ENCODE assay signal across 8 cellular contexts in genomic region chr2:217510790-217511291, GRCh38.
DNase-seq lines count a peak whose midpoint lies in the region; ATAC-seq and TF ChIP-seq lines count a peak whose summit lies in the region.

No MANE protein-coding gene starts in this region.

- H3K27ac ChIP-seq in SJSA1 (peak overlapping the region; percentile 27), spleen (peak overlapping the region in 2 of 8 donors; percentile 7 to 26)

- intact Hi-C loops in spleen (cut with DNase I; ENCODE audit: low total_unique reads): loop anchor here (5.0 kb wide), 1 partner anchor 814 kb away; the partner anchor contains the start of gene IGFBP5

- H3K4me3 ChIP-seq in BE2C (ENCODE audit: low read depth, low read length): peak overlapping the region; percentile 23
- H3K4me3 ChIP-seq in SJSA1: no peak overlapping the region
- no peak overlapping the region for H3K4me3 ChIP-seq in spleen

- 26 to 32% (median 30%) methylated on average over 9 of the region's 9 CpGs for WGBS in spleen, 5 donors

- H3K36me3 ChIP-seq in BE2C (no peaks in the 10 kb centered on the region), SJSA1 (no peaks in the 10 kb centered on the region), spleen (no peaks in the 10 kb centered on the region)

- H3K9me3 ChIP-seq in BE2C (no peaks in the 10 kb centered on the region), SJSA1 (replicated peaks) (no peaks in the 10 kb centered on the region), spleen (no peaks in the 10 kb centered on the region)

- H3K27me3 ChIP-seq in BE2C: no peaks in the 10 kb centered on the region
- no peaks in the 10 kb centered on the region for H3K27me3 ChIP-seq in SJSA1 (replicated peaks)
- peaks cover 0 to 4% (median 0%) of the 10 kb centered on the region in 7 donors for H3K27me3 ChIP-seq in spleen (replicated peaks in 1 of 7)

- ATAC-seq in GM18505 (IDR thresholded peaks at IDR 0.05; ENCODE audit: unreplicated experiment): no peak

- TF ChIP-seq CTCF in BE2C (IDR thresholded peaks at IDR 0.05; ENCODE audit: low read depth, low read length) (peak; percentile 89), spleen (IDR thresholded peaks at IDR 0.05 in 8 of 11, conservative IDR thresholded peaks at IDR 0.05 in 3 of 11) (peak; percentile 30 to 88 (median 64))

- peak; percentile 81 for DNase-seq in BE2C
- peak; percentile 47 for DNase-seq in GM19240 (ENCODE audit: insufficient read length, low spot score)
- DNase-seq in NCI-H1105 treated with DMSO at 0.1 percent for 48 hours (lab: John Stamatoyannopoulos, UW): peak; percentile 78
- peak; percentile 75 to 82 for DNase-seq in SJSA1 (ENCODE audit: low read depth in 1 of 2, low spot score in 2 of 2)
- DNase-seq in brain pericyte (ENCODE audit: low read depth, low spot score): peak; percentile 63
- DNase-seq in iPS-NIHi11 (ENCODE audit: low spot score): peak; percentile 80
- no peak for DNase-seq in spleen

- TF ChIP-seq POLR2A in spleen (IDR thresholded peaks at IDR 0.05) (no peak), GM18505 (IDR thresholded peaks at IDR 0.05; ENCODE audit: borderline replicate concordance, extremely low read depth, insufficient read depth, insufficient read length) (no peak)

- peaks cover 30% of the 10 kb centered on the region for H3K4me1 ChIP-seq in BE2C
- peaks cover 9% of the 10 kb centered on the region; the same call in 1 of the 2 replicates for H3K4me1 ChIP-seq in SJSA1 (replicated peaks)
- H3K4me1 ChIP-seq in spleen: peaks cover 0 to 31% (median 11%) of the 10 kb centered on the region in 6 donors
